ENCODE assay signal across 2 cellular contexts in genomic region chr15:57329582-57330367, GRCh38.
TF ChIP-seq lines count a peak whose summit lies in the region.

No MANE protein-coding gene starts in this region.

TF ChIP-seq in HepG2, 621 proteins besides CTCF, POLR2A, EP300 and RAD21:
- no peak for TF ChIP-seq ZNF549 (CRISPR knock-in tag; IDR thresholded peaks at IDR 0.05)

TF ChIP-seq in H1, 55 proteins besides CTCF, POLR2A, EP300 and RAD21:
- TF ChIP-seq HDAC6 (IDR thresholded peaks at IDR 0.05; ENCODE audit: low read depth, low read length) (no peak), E2F6 (IDR thresholded peaks at IDR 0.05) (no peak), ATF3 (IDR thresholded peaks at IDR 0.05; ENCODE audit: insufficient read depth, low read depth, low read length) (no peak), CTBP2 (IDR thresholded peaks at IDR 0.05; ENCODE audit: borderline replicate concordance, insufficient read depth, insufficient read length, low read length) (no peak), TAF1 (IDR thresholded peaks at IDR 0.05; ENCODE audit: low read depth, low read length) (no peak)
